In genomic region chr14:72643317-72643801, GRCh38 we compare ENCODE assay signal across 11 cellular contexts.
DNase-seq lines count a peak whose midpoint lies in the region; ATAC-seq and TF ChIP-seq lines count a peak whose summit lies in the region.
"Had no signal": no experiment of that assay in that cellular context is flagged by ENCODE, and none has a peak within 500 bp of the region (broad histone marks: within the 10 kb centered on the region; RNA-seq: fewer than 3 reads in every experiment).

No MANE protein-coding gene starts in this region.

- no peak overlapping the region for H3K4me3 ChIP-seq in skeletal muscle cell (ENCODE audit: low read depth, low read length)
- H3K4me3 ChIP-seq: gastroesophageal sphincter had no signal

- no peak overlapping the region for H3K27ac Mint-ChIP-seq in activated T-helper 17 cell treated with anti-CD3 and anti-CD28 coated beads, Interleukin-2, amount 50 U/mL, for 72 hours
- peak overlapping the region; percentile 93 for H3K27ac Mint-ChIP-seq in glutamatergic neuron (ENCODE audit: unreplicated experiment)

- peaks cover 8% of the 10 kb centered on the region for H3K9me3 Mint-ChIP-seq in activated T-helper 17 cell treated with anti-CD3 and anti-CD28 coated beads, Interleukin-2, amount 50 U/mL, for 72 hours
- peaks cover 15% of the 10 kb centered on the region for H3K9me3 Mint-ChIP-seq in glutamatergic neuron (ENCODE audit: unreplicated experiment)

- peak; percentile 79 for DNase-seq in H4 (ENCODE audit: low spot score)
- peak; percentile 54 for DNase-seq in glutamatergic neuron
- DNase-seq in skeletal muscle cell (ENCODE audit: low read depth), result peak; percentile 96
- no peak for DNase-seq in activated CD8-positive, alpha-beta memory T cell treated with anti-CD3 and anti-CD28 coated beads, Interleukin-2, amount 50 U/mL, for 48 hours
- no peak for DNase-seq in activated CD4-positive, CD25-positive, alpha-beta regulatory T cell (lab: John Stamatoyannopoulos, UW)
- DNase-seq: NCI-H526; stimulated activated CD4-positive, alpha-beta T cell treated with anti-CD3 and anti-CD28 coated beads, Interleukin-12 subunit alpha, Interleukin-12 subunit beta, amount 100 ng/mL, for 4 hours had no signal

- H3K27me3 Mint-ChIP-seq in activated T-helper 17 cell treated with anti-CD3 and anti-CD28 coated beads, Interleukin-2, amount 50 U/mL, for 72 hours, result no peaks in the 10 kb centered on the region
- H3K27me3 Mint-ChIP-seq in glutamatergic neuron (ENCODE audit: unreplicated experiment), result peaks cover 8% of the 10 kb centered on the region

- no peaks in the 10 kb centered on the region for H3K36me3 Mint-ChIP-seq in activated T-helper 17 cell treated with anti-CD3 and anti-CD28 coated beads, Interleukin-2, amount 50 U/mL, for 72 hours (ENCODE audit: low read depth)
- H3K36me3 Mint-ChIP-seq in glutamatergic neuron (ENCODE audit: unreplicated experiment), result peaks cover 17% of the 10 kb centered on the region

- no peak for TF ChIP-seq CTCF in glutamatergic neuron (IDR thresholded peaks at IDR 0.05; ENCODE audit: partially characterized antibody, unreplicated experiment)

- ATAC-seq in activated T-helper 17 cell treated with anti-CD3 and anti-CD28 coated beads, Interleukin-2, amount 50 U/mL, for 72 hours (replicated peaks), result peak; percentile 35
- ATAC-seq in HG03439 (IDR thresholded peaks at IDR 0.05; ENCODE audit: unreplicated experiment), result no peak
- no peak for ATAC-seq in GM19395 (IDR thresholded peaks at IDR 0.05; ENCODE audit: unreplicated experiment)
- ATAC-seq: gastroesophageal sphincter had no signal

- H3K4me3 Mint-ChIP-seq in activated T-helper 17 cell treated with anti-CD3 and anti-CD28 coated beads, Interleukin-2, amount 50 U/mL, for 72 hours, result no peak overlapping the region
- H3K4me3 Mint-ChIP-seq in glutamatergic neuron (ENCODE audit: unreplicated experiment), result peak overlapping the region; percentile 48

- H3K4me1 Mint-ChIP-seq in activated T-helper 17 cell treated with anti-CD3 and anti-CD28 coated beads, Interleukin-2, amount 50 U/mL, for 72 hours, result peaks cover 5% of the 10 kb centered on the region
- peaks cover 11% of the 10 kb centered on the region for H3K4me1 Mint-ChIP-seq in glutamatergic neuron (ENCODE audit: low read depth, unreplicated experiment)

Comparison
In these comparisons a context has a peak if more than half of its experiments do, and no peak if none do; other contexts are left out.
1. DNase-seq: peak in H4 (single experiment), glutamatergic neuron (single experiment) and skeletal muscle cell (single experiment); none in activated CD8-positive, alpha-beta memory T cell treated with anti-CD3 and anti-CD28 coated beads, Interleukin-2, amount 50 U/mL, for 48 hours (single experiment) and activated CD4-positive, CD25-positive, alpha-beta regulatory T cell (0 of 4).